ENCODE assay signal across 8 cellular contexts in the genomic region with DNA sequence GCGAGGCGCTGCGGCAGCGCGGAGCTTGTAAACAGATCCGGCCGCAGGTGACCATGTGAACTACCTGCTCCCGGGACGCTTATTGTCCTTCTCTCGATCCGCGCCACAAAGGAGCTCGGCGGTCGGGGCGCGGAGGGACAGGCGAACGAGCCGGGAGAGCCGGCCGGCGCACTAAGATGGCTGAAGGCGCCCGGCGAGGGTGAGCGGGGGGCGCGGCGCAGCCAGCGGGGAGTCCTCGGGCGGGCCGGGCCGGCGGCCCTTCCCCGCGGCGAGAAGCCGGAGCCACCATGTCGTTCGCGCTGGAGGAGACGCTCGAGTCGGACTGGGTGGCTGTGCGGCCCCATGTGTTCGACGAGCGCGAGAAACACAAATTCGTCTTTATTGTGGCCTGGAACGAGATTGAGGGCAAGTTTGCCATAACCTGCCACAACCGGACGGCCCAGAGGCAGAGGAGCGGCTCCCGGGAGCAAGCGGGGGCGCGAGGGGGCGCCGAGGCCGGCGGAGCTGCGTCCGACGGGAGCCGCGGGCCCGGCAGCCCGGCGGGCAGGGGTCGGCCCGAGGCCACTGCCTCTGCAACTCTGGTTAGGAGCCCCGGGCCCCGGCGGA. TPM values are rescaled to one million over a fixed set of nuclear protein-coding genes. Genes with fewer than 3 reads are reported as not detected.
DNase-seq lines count a peak whose midpoint lies in the region; ATAC-seq and TF ChIP-seq lines count a peak whose summit lies in the region.

No MANE protein-coding gene starts in this region.

- no peaks in the 10 kb centered on the region for H3K27me3 Mint-ChIP-seq in activated naive CD4-positive, alpha-beta T cell treated with anti-CD3 and anti-CD28 coated beads, Interleukin-2, amount 50 U/mL, for 24 hours

- H3K4me1 ChIP-seq in psoas muscle: peaks cover 12% of the 10 kb centered on the region

- peaks cover 29% of the 10 kb centered on the region for H3K4me1 Mint-ChIP-seq in activated naive CD4-positive, alpha-beta T cell treated with anti-CD3 and anti-CD28 coated beads, Interleukin-2, amount 50 U/mL, for 24 hours

- H3K9me3 ChIP-seq in psoas muscle: no peaks in the 10 kb centered on the region

- H3K27ac ChIP-seq in psoas muscle: peak overlapping the region; percentile 91

- H3K27me3 ChIP-seq in psoas muscle (ENCODE audit: insufficient read depth in 3 of 3, low read length in 2 of 3): no peaks in the 10 kb centered on the region

- peak overlapping the region; percentile 93 for H3K4me3 Mint-ChIP-seq in activated naive CD4-positive, alpha-beta T cell treated with anti-CD3 and anti-CD28 coated beads, Interleukin-2, amount 50 U/mL, for 24 hours

- peak; percentile 5 for DNase-seq in NOMO-1 (lab: John Stamatoyannopoulos, UW; ENCODE audit: unreplicated experiment in 2 of 2)
- no peak for DNase-seq in NOMO-1 treated with DMSO at 0.1 percent for 48 hours (lab: John Stamatoyannopoulos, UW; ENCODE audit: unreplicated experiment)
- DNase-seq in NOMO-1 treated with dmso at 0.1 percent for 144 hours (lab: John Stamatoyannopoulos, UW; ENCODE audit: unreplicated experiment): peak; percentile 1
- no peak for DNase-seq in left cardiac atrium
- no peak for DNase-seq in psoas muscle
- DNase-seq in NCI-H128 (lab: John Stamatoyannopoulos, UW; ENCODE audit: unreplicated experiment): no peak

- intact Hi-C loops in left cardiac atrium (cut with DNase I) (no loop called here), psoas muscle (cut with DNase I) (loop anchor here in 1 of 2 donors (10.0 kb wide), 1 partner anchor 238 kb away; no protein-coding TSS in a partner anchor)

- H3K9me3 Mint-ChIP-seq in activated naive CD4-positive, alpha-beta T cell treated with anti-CD3 and anti-CD28 coated beads, Interleukin-2, amount 50 U/mL, for 24 hours: no peaks in the 10 kb centered on the region

- peak overlapping the region; percentile 94 for H3K4me3 ChIP-seq in psoas muscle

- ATAC-seq in HG02763 (IDR thresholded peaks at IDR 0.05; ENCODE audit: unreplicated experiment): peak; percentile 25
- peak; percentile 53 to 61 for ATAC-seq in left cardiac atrium
- ATAC-seq in psoas muscle: peak; percentile 22 to 43 (median 42)

- WGBS in psoas muscle, 3 donors: 1% methylated on average over 53 to 77 of the region's 77 CpGs

- no peaks in the 10 kb centered on the region for H3K36me3 ChIP-seq in psoas muscle (ENCODE audit: insufficient read depth in 1 of 2, low read depth in 1 of 2)

- peak overlapping the region; percentile 84 for H3K27ac Mint-ChIP-seq in activated naive CD4-positive, alpha-beta T cell treated with anti-CD3 and anti-CD28 coated beads, Interleukin-2, amount 50 U/mL, for 24 hours

- no peak for TF ChIP-seq CTCF in psoas muscle (IDR thresholded peaks at IDR 0.05)

- peaks cover 2% of the 10 kb centered on the region for H3K36me3 Mint-ChIP-seq in activated naive CD4-positive, alpha-beta T cell treated with anti-CD3 and anti-CD28 coated beads, Interleukin-2, amount 50 U/mL, for 24 hours

RNA-seq across cellular contexts. Expression of a gene that starts 0.5 kb away (rescaled TPM):
- total RNA-seq in left cardiac atrium (10 to 100 TPM in 1 of 2 donors, 1 to 10 TPM in 1; 6.7 to 10.4 TPM), psoas muscle (10 to 100 TPM; 11.7 to 17.0 (median 14.8) TPM)
- 1 to 10 TPM; 1.3 to 7.5 (median 3.9) TPM for polyA plus RNA-seq in psoas muscle

Comparison
In these comparisons a context has a peak if more than half of its experiments do, and no peak if none do; other contexts are left out.
1. DNase-seq: peak in NOMO-1 (2 of 2) and NOMO-1 treated with dmso at 0.1 percent for 144 hours (single experiment); none in NOMO-1 treated with DMSO at 0.1 percent for 48 hours (single experiment), left cardiac atrium (single experiment), psoas muscle (0 of 2) and NCI-H128 (single experiment).
2. Peak in every context shown above with its lines, with median percentiles within 50 percentile points of each other: ATAC-seq.